ENCODE assay signal across 27 cellular contexts in genomic region chr17:76292567-76292966, GRCh38.
"Had no signal": no experiment of that assay in that cellular context is flagged by ENCODE, and none has a peak within 500 bp of the region (broad histone marks: within the 10 kb centered on the region; RNA-seq: fewer than 3 reads in every experiment).

No MANE protein-coding gene starts in this region.

- H3K36me3 ChIP-seq: adrenal gland, breast epithelium had no signal

- H3K9ac ChIP-seq: SK-N-SH had no signal

- ATAC-seq: activated CD4-positive, alpha-beta T cell treated with anti-CD3 and anti-CD28 coated beads for 36 hours; activated CD4-positive, CD25-positive, alpha-beta regulatory T cell treated with anti-CD3 and anti-CD28 coated beads, Interleukin-2, amount 50 U/mL, for 24 hours; activated CD8-positive, alpha-beta T cell treated with anti-CD3 and anti-CD28 coated beads, Interleukin-2, amount 10 ng/mL, durations not matched to agents 7 days and 5 days; activated naive CD4-positive, alpha-beta T cell treated with anti-CD3 and anti-CD28 coated beads, Interleukin-2, amount 50 U/mL, for 72 hours; body of pancreas; K562; Panc1; WTC11 had no signal

- FAIRE-seq: astrocyte, K562 had no signal

- DNase-seq: activated CD4-positive, alpha-beta T cell treated with anti-CD3 and anti-CD28 coated beads for 36 hours; activated CD4-positive, alpha-beta T cell treated with anti-CD3 and anti-CD28 coated beads, Interleukin-2, amount 10 ng/mL, durations not matched to agents 7 days and 5 days; activated CD4-positive, alpha-beta T cell treated with anti-CD3 and anti-CD28 coated beads, Interleukin-2, amount 50 U/mL, for 48 hours; activated CD8-positive, alpha-beta T cell treated with anti-CD3 and anti-CD28 coated beads, Interleukin-2, amount 10 ng/mL, durations not matched to agents 7 days and 5 days; activated gamma-delta T cell; activated naive CD4-positive, alpha-beta T cell treated with anti-CD3 and anti-CD28 coated beads for 36 hours; activated T-cell treated with anti-CD3 and anti-CD28 coated beads, Interleukin-2, amount 50 U/mL, for 24 hours; adrenal gland; body of pancreas; IMR-90; NCI-H1105; NCI-H1436; NCI-H1694; NCI-H1930; NCI-H2081 treated with DMSO at 0.1 percent for 48 hours; NCI-H226; NCI-H524 treated with DMSO at 0.1 percent for 48 hours; SHP77 treated with DMSO at 0.1 percent for 48 hours; SK-N-SH had no signal

- H3K4me3 ChIP-seq: adrenal gland, body of pancreas, breast epithelium, K562, SJSA1 had no signal

- H3K9me3 ChIP-seq: adrenal gland, body of pancreas, breast epithelium, SJSA1, SK-N-SH had no signal

- H3K4me1 ChIP-seq: adrenal gland, body of pancreas, breast epithelium, SJSA1 had no signal

- H3K27ac ChIP-seq: adrenal gland, body of pancreas, breast epithelium, SJSA1 had no signal

- H3K27me3 ChIP-seq: adrenal gland, body of pancreas, breast epithelium, SJSA1 had no signal
